In the genomic region with DNA sequence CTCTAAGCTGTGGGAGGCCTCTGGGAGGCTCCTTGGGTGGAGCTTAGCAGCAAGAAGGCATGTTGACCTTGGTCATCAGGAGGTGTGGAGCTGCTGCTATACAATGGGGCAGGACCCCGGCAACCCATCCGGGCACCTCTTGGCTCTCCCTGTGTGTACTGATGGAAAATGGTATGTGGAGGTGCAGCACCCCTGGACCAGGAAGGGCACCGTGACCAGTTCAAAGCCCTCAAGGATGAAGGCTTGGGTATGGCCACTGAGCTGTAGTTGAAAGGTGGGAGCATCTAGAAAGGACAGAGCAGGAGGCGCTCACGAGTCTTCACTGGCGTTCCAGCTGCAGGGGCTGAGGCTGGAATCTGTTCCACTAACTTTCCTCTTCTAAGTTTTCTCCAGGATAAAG, we compare ENCODE assay signal across 20 cellular contexts. TPM values are rescaled to one million over a fixed set of nuclear protein-coding genes. Genes with fewer than 3 reads are reported as not detected.
"Had no signal": no experiment of that assay in that cellular context is flagged by ENCODE, and none has a peak within 500 bp of the region (broad histone marks: within the 10 kb centered on the region; RNA-seq: fewer than 3 reads in every experiment).

No MANE protein-coding gene starts in this region.

- H3K4me2 ChIP-seq: KMS-11, SK-N-SH had no signal

- DNase-seq: IMR-90, MM.1S, NCI-H1092 treated with DMSO at 0.1 percent for 48 hours, NCI-H1436, NCI-H187, NCI-H2029, NCI-H2081 treated with DMSO at 0.1 percent for 48 hours, NCI-H2171, NCI-H226, NCI-H446, NCI-H510A, NCI-H524 treated with DMSO at 0.1 percent for 48 hours, NCI-H69, NCI-H774, SHP77, SK-N-SH had no signal

- H3K9ac ChIP-seq: KMS-11, SK-N-SH had no signal

- ATAC-seq: HepG2, Panc1 had no signal

- H3K9me3 ChIP-seq: SK-N-SH had no signal

- H3K27ac ChIP-seq: KMS-11, RWPE1 had no signal

RNA-seq across cellular contexts. Expression of a gene that starts 6.7 kb away (rescaled TPM):
- total RNA-seq: IMR-90 had no signal
